In the genomic region with DNA sequence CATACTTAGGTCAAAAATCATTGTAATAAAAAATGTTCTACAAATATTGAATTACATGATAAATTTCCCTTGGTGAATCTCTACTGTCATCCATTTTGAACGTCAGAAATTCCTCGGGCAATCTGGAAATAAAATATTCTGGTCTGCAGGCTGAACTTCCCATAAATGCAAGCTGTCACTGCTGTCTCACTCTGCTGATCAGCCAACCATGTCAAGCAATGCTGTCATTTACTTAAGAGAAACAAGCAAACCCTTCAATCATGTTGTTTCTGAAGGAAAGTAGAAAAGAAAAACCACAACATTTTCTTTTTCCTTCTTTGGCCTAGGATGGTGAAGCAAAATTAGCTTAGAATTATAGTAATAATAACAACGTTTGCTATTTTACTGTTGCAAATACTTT, we compare ENCODE assay signal across 18 cellular contexts.
DNase-seq lines count a peak whose midpoint lies in the region; ATAC-seq and TF ChIP-seq lines count a peak whose summit lies in the region.
"Had no signal": no experiment of that assay in that cellular context is flagged by ENCODE, and none has a peak within 500 bp of the region (broad histone marks: within the 10 kb centered on the region; RNA-seq: fewer than 3 reads in every experiment).

No MANE protein-coding gene starts in this region.

- no peak overlapping the region for H3K4me3 ChIP-seq in kidney epithelial cell (ENCODE audit: low read depth, low read length)
- H3K4me3 ChIP-seq: MG63 had no signal

- DNase-seq in ACHN (peak; percentile 10), DMS53 (lab: John Stamatoyannopoulos, UW) (peak; percentile 39), NCI-H82 (lab: John Stamatoyannopoulos, UW) (peak; percentile 74), kidney epithelial cell (ENCODE audit: low read depth) (peak; percentile 16), NCI-H2107 (lab: John Stamatoyannopoulos, UW) (no peak)
- no peak for DNase-seq in stimulated activated CD4-positive, alpha-beta T cell treated with anti-CD3 and anti-CD28 coated beads, Interleukin-4, amount 100 ng/mL, for 4 hours
- DNase-seq in effector CD4-positive, alpha-beta T cell = no peak
- DNase-seq: CD4-positive, alpha-beta memory T cell; H7; MG63; NCI-H1105 treated with DMSO at 0.1 percent for 48 hours; NCI-H2081 treated with DMSO at 0.1 percent for 48 hours; NCI-H446 treated with DMSO at 0.1 percent for 48 hours; SK-N-SH; T-helper 1 cell had no signal

- no peak for ATAC-seq in GM18502 (IDR thresholded peaks at IDR 0.05; ENCODE audit: poor library complexity, unreplicated experiment)
- ATAC-seq: HepG2, Right ventricle myocardium inferior had no signal

- H3K36me3 ChIP-seq in kidney epithelial cell (ENCODE audit: control insufficient read depth, insufficient read depth, low read length) = no peaks in the 10 kb centered on the region
- H3K36me3 ChIP-seq: MG63 had no signal

- no peak for TF ChIP-seq CTCF in kidney epithelial cell (IDR thresholded peaks at IDR 0.05; ENCODE audit: insufficient read depth, low read length, poor library complexity, severe bottlenecking)

- H3K27me3 ChIP-seq in kidney epithelial cell (ENCODE audit: control insufficient read depth, insufficient read depth, low read length) = no peaks in the 10 kb centered on the region
- H3K27me3 ChIP-seq: MG63 had no signal

- in situ Hi-C loops in ACHN (cut with HindIII; ENCODE audit: low pct_ligation_motif_present, low pct_unique_long_range_greater_than_20kb, low sequenced_read_pairs) = no loop called here

Comparison
In these comparisons a context has a peak if more than half of its experiments do, and no peak if none do; other contexts are left out.
1. DNase-seq: peak in ACHN (single experiment), DMS53 (single experiment), NCI-H82 (single experiment) and kidney epithelial cell (single experiment); none in stimulated activated CD4-positive, alpha-beta T cell treated with anti-CD3 and anti-CD28 coated beads, Interleukin-4, amount 100 ng/mL, for 4 hours (0 of 2), NCI-H2107 (single experiment) and effector CD4-positive, alpha-beta T cell (single experiment).